Comparison of ENCODE assay signal across 21 cellular contexts in the genomic region with DNA sequence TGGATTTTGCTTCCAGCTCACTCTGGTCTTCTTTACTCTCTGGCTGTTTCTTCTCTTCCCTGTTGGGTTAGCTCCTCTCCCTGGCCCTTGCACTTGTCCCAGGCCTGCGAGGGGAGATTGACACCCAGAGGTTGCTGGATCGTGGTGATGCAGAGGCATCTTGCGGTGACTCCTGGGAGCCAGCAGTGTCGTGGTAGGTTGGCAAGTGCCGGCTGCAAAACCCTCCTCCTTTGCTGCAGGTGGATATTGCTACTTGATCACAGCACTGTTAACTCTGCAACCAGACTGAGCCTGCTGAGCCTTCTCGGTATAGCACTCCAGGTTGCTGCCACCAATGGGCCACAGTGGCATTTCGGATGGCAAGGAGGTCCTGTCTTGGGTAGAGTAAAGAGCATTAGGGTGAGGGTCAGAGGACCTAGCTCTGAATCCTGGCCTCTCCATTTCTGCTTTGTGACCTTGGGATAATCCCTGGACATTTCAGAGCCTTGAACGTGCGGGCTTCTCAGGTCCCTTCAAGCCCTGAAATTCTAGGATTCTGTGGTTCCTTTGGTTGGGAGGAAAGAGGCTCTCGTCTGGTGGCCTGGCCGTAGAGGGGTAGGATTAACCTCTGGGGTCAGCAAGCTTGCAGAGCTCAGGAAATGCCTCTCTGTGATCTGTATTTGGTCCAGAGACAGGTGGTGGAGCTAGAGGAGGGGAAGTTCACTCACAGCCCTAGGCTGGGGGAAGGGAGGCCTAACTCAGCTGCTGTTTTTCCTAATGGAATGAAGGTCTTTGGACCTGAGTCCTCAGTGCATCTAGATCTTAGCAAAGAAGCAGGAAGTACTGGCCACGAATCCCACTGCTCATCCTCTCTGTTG.
DNase-seq lines count a peak whose midpoint lies in the region; FAIRE-seq and TF ChIP-seq lines count a peak whose summit lies in the region.
"Had no signal": no experiment of that assay in that cellular context is flagged by ENCODE, and none has a peak within 500 bp of the region (broad histone marks: within the 10 kb centered on the region; RNA-seq: fewer than 3 reads in every experiment).

No MANE protein-coding gene starts in this region.

- H3K27me3 Mint-ChIP-seq in nephron progenitor cell (ENCODE audit: low read depth, poor library complexity) (peaks cover 14% of the 10 kb centered on the region), immature natural killer cell (ENCODE audit: low read depth in 3 of 3) (peaks cover 0 to 3% (median 2%) of the 10 kb centered on the region in 3 donors)

- H3K27ac Mint-ChIP-seq in nephron progenitor cell (peak overlapping the region; percentile 31), immature natural killer cell (peak overlapping the region in 1 of 6 donors; percentile 31)
- H3K27ac Mint-ChIP-seq: activated naive CD8-positive, alpha-beta T cell treated with anti-CD3 and anti-CD28 coated beads, Interleukin-2, amount 10 ng/mL, durations not matched to agents 7 days and 5 days had no signal

- TF ChIP-seq CTCF in epithelial cell of proximal tubule (conservative IDR thresholded peaks at IDR 0.05; ENCODE audit: low read depth, low read length) (peak; percentile 2), nephron progenitor cell (IDR thresholded peaks at IDR 0.05) (no peak)

- peaks cover 69% of the 10 kb centered on the region for H3K4me1 Mint-ChIP-seq in nephron progenitor cell
- H3K4me1 Mint-ChIP-seq in immature natural killer cell: no peaks in the 10 kb centered on the region

- H3K4me3 Mint-ChIP-seq in nephron progenitor cell (peak overlapping the region; percentile 9), immature natural killer cell (no peak overlapping the region)
- H3K4me3 Mint-ChIP-seq: activated naive CD8-positive, alpha-beta T cell treated with anti-CD3 and anti-CD28 coated beads, Interleukin-2, amount 10 ng/mL, durations not matched to agents 7 days and 5 days had no signal

- no peak for FAIRE-seq in frontal cortex (lab: Jason Lieb, UNC)
- FAIRE-seq: H54, kidney, RCC 7860 had no signal

- DNase-seq in G401 (ENCODE audit: low spot score) (peak; percentile 84), NCI-H82 treated with DMSO at 0.1 percent for 48 hours (lab: John Stamatoyannopoulos, UW; ENCODE audit: unreplicated experiment) (peak; percentile 68), epithelial cell of proximal tubule (ENCODE audit: low read depth) (no peak), nephron progenitor cell (no peak), NCI-H226 (no peak), frontal cortex (ENCODE audit: low spot score in 2 of 2) (no peak), germinal center (ENCODE audit: low spot score) (no peak), immature natural killer cell (no peak)
- DNase-seq: activated naive CD8-positive, alpha-beta T cell treated with anti-CD3 and anti-CD28 coated beads, Interleukin-2, amount 10 ng/mL, durations not matched to agents 7 days and 5 days; effector CD4-positive, alpha-beta T cell; heart left ventricle; kidney; midbrain; NCI-H1048; NCI-H2107; NCI-H748 treated with DMSO at 0.1 percent for 48 hours; stimulated activated CD4-positive, alpha-beta T cell treated with anti-CD3 and anti-CD28 coated beads, Interleukin-4, amount 100 ng/mL, for 24 hours; T-helper 9 cell had no signal

- in situ Hi-C loops in G401 (cut with HindIII; ENCODE audit: low sequenced_read_pairs): no loop called here

- H3K4me3 ChIP-seq in epithelial cell of proximal tubule (ENCODE audit: low read depth, low read length): no peak overlapping the region
- H3K4me3 ChIP-seq: heart left ventricle, SK-N-MC had no signal

- H3K36me3 Mint-ChIP-seq in nephron progenitor cell (ENCODE audit: low read depth) (peaks cover 30% of the 10 kb centered on the region), immature natural killer cell (no peaks in the 10 kb centered on the region)
- H3K36me3 Mint-ChIP-seq: activated naive CD8-positive, alpha-beta T cell treated with anti-CD3 and anti-CD28 coated beads, Interleukin-2, amount 10 ng/mL, durations not matched to agents 7 days and 5 days had no signal

- peaks cover 31% of the 10 kb centered on the region for H3K9me3 Mint-ChIP-seq in nephron progenitor cell
- H3K9me3 Mint-ChIP-seq in immature natural killer cell: no peaks in the 10 kb centered on the region
- H3K9me3 Mint-ChIP-seq: activated naive CD8-positive, alpha-beta T cell treated with anti-CD3 and anti-CD28 coated beads, Interleukin-2, amount 10 ng/mL, durations not matched to agents 7 days and 5 days had no signal

Comparison
In these comparisons a context has a peak if more than half of its experiments do, and no peak if none do; other contexts are left out.
1. DNase-seq: peak in G401 (single experiment) and NCI-H82 treated with DMSO at 0.1 percent for 48 hours (single experiment); none in epithelial cell of proximal tubule (single experiment), nephron progenitor cell (single experiment), NCI-H226 (single experiment), frontal cortex (0 of 2), germinal center (single experiment) and immature natural killer cell (0 of 3).